ENCODE assay signal across 9 cellular contexts in genomic region chr12:123126294-123127144, GRCh38. TPM values are rescaled to one million over a fixed set of nuclear protein-coding genes. Genes with fewer than 3 reads are reported as not detected.
DNase-seq lines count a peak whose midpoint lies in the region; ATAC-seq, FAIRE-seq and TF ChIP-seq lines count a peak whose summit lies in the region.
"Had no signal": no experiment of that assay in that cellular context is flagged by ENCODE, and none has a peak within 500 bp of the region (broad histone marks: within the 10 kb centered on the region; RNA-seq: fewer than 3 reads in every experiment).

No MANE protein-coding gene starts in this region.

- H3K4me3 ChIP-seq in K562 (no peak overlapping the region), left lung (no peak overlapping the region)

- peak; percentile 8 to 25; a peak in 1 of 4 replicates for TF ChIP-seq RAD21 in K562 (CRISPR knock-in tag; conservative IDR thresholded peaks at IDR 0.05 in 1 of 2, IDR thresholded peaks at IDR 0.05 in 1 of 2)

- H3K9me1 ChIP-seq in K562 (ENCODE audit: control insufficient read depth, insufficient read depth, low read length): no peaks in the 10 kb centered on the region

- peak overlapping the region; percentile 53 for H3K4me2 ChIP-seq in K562 (ENCODE audit: insufficient read depth, low read length)

- H3K9me3 ChIP-seq in K562 (replicated peaks; ENCODE audit: control insufficient read depth, insufficient read depth, low read depth, low read length) (no peaks in the 10 kb centered on the region), left lung (no peaks in the 10 kb centered on the region)

- BruUV-seq in K562 (replicated peaks; lab: Mats Ljungman, UMichigan): no TSS peak

- H2AFZ ChIP-seq in K562 (ENCODE audit: low read depth, low read length): 0 out of 2 replicates have a peak overlapping the region, but pooled peaks have one; percentile 46

- H3K4me1 Mint-ChIP-seq in stimulated activated naive CD8-positive, alpha-beta T cell treated with anti-CD3 and anti-CD28 coated beads, Interleukin-15, Interleukin-2, amounts not matched to agents 100 ng/mL and 50 ng/mL, for 24 hours (ENCODE audit: low read depth): peaks cover 42% of the 10 kb centered on the region
- peaks cover 33% of the 10 kb centered on the region for H3K4me1 Mint-ChIP-seq in activated T-helper 1 cell treated with anti-CD3 and anti-CD28 coated beads, Interleukin-12 subunit alpha, Interleukin-12 subunit beta, Interleukin-2, Interleukin-4 antibody, amounts not matched to agents 30 ng/mL and 10 ng/mL and 1 ng/mL, durations not matched to agents 14 hours and 24 hours and 36 hours (ENCODE audit: low read depth)

- POLR2A ChIA-PET in K562 (lab: Yijun Ruan, JAX) (interaction anchor here (0.6 to 1.4 kb wide), 11 partner anchors 10 to 410 kb away, joined by 3 to 4 read pairs (median 3); no protein-coding TSS in a partner anchor), GM10248 (lab: Yijun Ruan, JAX) (no interaction called here)

- peaks cover 13 to 20% of the 10 kb centered on the region in 2 experiments; a peak in 4 of 5 replicates for H3K4me1 ChIP-seq in K562 (replicated peaks in 1 of 2; ENCODE audit: control insufficient read depth in 2 of 2, insufficient read depth in 2 of 2, low read length in 2 of 2)
- H3K4me1 ChIP-seq in left lung: peaks cover 3 to 4% of the 10 kb centered on the region in 2 donors

- no peak for TF ChIP-seq POLR2A in K562 (conservative IDR thresholded peaks at IDR 0.05)

- FAIRE-seq in K562 (lab: Jason Lieb, UNC): peak; percentile 99

- TF ChIP-seq CTCF in K562 (IDR thresholded peaks at IDR 0.05 in 2 of 3, conservative IDR thresholded peaks at IDR 0.05 in 1 of 3; ENCODE audit: insufficient read depth in 2 of 3, low read depth in 1 of 3, low read length in 3 of 3): peak; percentile 33 to 48 (median 34); a peak in 5 of 6 replicates
- no peak for TF ChIP-seq CTCF in left lung (IDR thresholded peaks at IDR 0.05)
- TF ChIP-seq CTCF in GM10248 (IDR thresholded peaks at IDR 0.05; ENCODE audit: control extremely low read depth, extremely low read depth, low read depth, missing control alignments): no peak

- peaks cover 5% of the 10 kb centered on the region; the same call in 1 of the 2 replicates for H4K20me1 ChIP-seq in K562 (replicated peaks; ENCODE audit: control insufficient read depth, insufficient read depth, low read length)

- H3K27ac ChIP-seq in K562 (ENCODE audit: extremely low read depth, low read depth, low read length) (peak overlapping the region; percentile 63), left lung (peak overlapping the region in 1 of 2 donors; percentile 45)

- no peaks in the 10 kb centered on the region for H3K9me3 Mint-ChIP-seq in stimulated activated naive CD8-positive, alpha-beta T cell treated with anti-CD3 and anti-CD28 coated beads, Interleukin-15, Interleukin-2, amounts not matched to agents 100 ng/mL and 50 ng/mL, for 24 hours
- H3K9me3 Mint-ChIP-seq in activated T-helper 1 cell treated with anti-CD3 and anti-CD28 coated beads, Interleukin-12 subunit alpha, Interleukin-12 subunit beta, Interleukin-2, Interleukin-4 antibody, amounts not matched to agents 30 ng/mL and 10 ng/mL and 1 ng/mL, durations not matched to agents 14 hours and 24 hours and 36 hours: no peaks in the 10 kb centered on the region

- no peak overlapping the region for H3K4me3 Mint-ChIP-seq in stimulated activated naive CD8-positive, alpha-beta T cell treated with anti-CD3 and anti-CD28 coated beads, Interleukin-15, Interleukin-2, amounts not matched to agents 100 ng/mL and 50 ng/mL, for 24 hours
- no peak overlapping the region for H3K4me3 Mint-ChIP-seq in activated T-helper 1 cell treated with anti-CD3 and anti-CD28 coated beads, Interleukin-12 subunit alpha, Interleukin-12 subunit beta, Interleukin-2, Interleukin-4 antibody, amounts not matched to agents 30 ng/mL and 10 ng/mL and 1 ng/mL, durations not matched to agents 14 hours and 24 hours and 36 hours

- no peaks in the 10 kb centered on the region for H3K79me2 ChIP-seq in K562 (ENCODE audit: control insufficient read depth, insufficient read depth, low read length)

- H3K36me3 ChIP-seq in K562 (ENCODE audit: control insufficient read depth, insufficient read depth, low read length): no peaks in the 10 kb centered on the region
- no peaks in the 10 kb centered on the region for H3K36me3 ChIP-seq in left lung

- TF ChIP-seq EP300 in K562 (IDR thresholded peaks at IDR 0.05; ENCODE audit: low read length): peak; percentile 73

- no peak for DNase-seq in stimulated activated naive CD8-positive, alpha-beta T cell treated with anti-CD3 and anti-CD28 coated beads, Interleukin-15, Interleukin-2, amounts not matched to agents 100 U/mL and 50 U/mL, for 24 hours
- peak; percentile 71 to 92 (median 80) for DNase-seq in K562 (ENCODE audit: extremely low read depth in 1 of 4, low spot score in 3 of 4)
- DNase-seq in left lung: peak in 1 of 2 donors; percentile 58
- DNase-seq in GM10248 (ENCODE audit: extremely low spot score): no peak
- DNase-seq in activated T-helper 1 cell treated with anti-CD3 and anti-CD28 coated beads, Interleukin-12 subunit alpha, Interleukin-12 subunit beta, Interleukin-2, Interleukin-4 antibody, amounts not matched to agents 30 ng/mL and 10 ng/mL and 1 ng/mL, durations not matched to agents 14 hours and 24 hours and 36 hours (ENCODE audit: low spot score): no peak
- DNase-seq: DND-41 had no signal

- H3K27ac Mint-ChIP-seq in stimulated activated naive CD8-positive, alpha-beta T cell treated with anti-CD3 and anti-CD28 coated beads, Interleukin-15, Interleukin-2, amounts not matched to agents 100 ng/mL and 50 ng/mL, for 24 hours: peak overlapping the region; percentile 0
- H3K27ac Mint-ChIP-seq in activated T-helper 1 cell treated with anti-CD3 and anti-CD28 coated beads, Interleukin-12 subunit alpha, Interleukin-12 subunit beta, Interleukin-2, Interleukin-4 antibody, amounts not matched to agents 30 ng/mL and 10 ng/mL and 1 ng/mL, durations not matched to agents 14 hours and 24 hours and 36 hours: no peak overlapping the region

- H3K27me3 ChIP-seq in K562 (ENCODE audit: control insufficient read depth in 2 of 2, insufficient read depth in 2 of 2, low read length in 2 of 2) (no peaks in the 10 kb centered on the region), left lung (no peaks in the 10 kb centered on the region)

- no peaks in the 10 kb centered on the region for H3K27me3 Mint-ChIP-seq in stimulated activated naive CD8-positive, alpha-beta T cell treated with anti-CD3 and anti-CD28 coated beads, Interleukin-15, Interleukin-2, amounts not matched to agents 100 ng/mL and 50 ng/mL, for 24 hours
- no peaks in the 10 kb centered on the region for H3K27me3 Mint-ChIP-seq in activated T-helper 1 cell treated with anti-CD3 and anti-CD28 coated beads, Interleukin-12 subunit alpha, Interleukin-12 subunit beta, Interleukin-2, Interleukin-4 antibody, amounts not matched to agents 30 ng/mL and 10 ng/mL and 1 ng/mL, durations not matched to agents 14 hours and 24 hours and 36 hours (ENCODE audit: insufficient read depth)

- CTCF ChIA-PET in K562 (lab: Yijun Ruan, JAX; ENCODE audit: low intra/inter-chr PET ratio): no interaction called here
- CTCF ChIA-PET in GM10248 (lab: Yijun Ruan, JAX): interaction anchor here (1.1 to 1.3 kb wide), 2 partner anchors 10 to 13 kb away, joined by 3 to 5 read pairs; no protein-coding TSS in a partner anchor

- 8% methylated on average over 5 of the region's 5 CpGs for WGBS in K562 (ENCODE audit: insufficient coverage, low coverage, missing lambda C conversion rate)

- in situ Hi-C loops in K562 (cut with MboI): no loop called here

- ATAC-seq in stimulated activated naive CD8-positive, alpha-beta T cell treated with anti-CD3 and anti-CD28 coated beads, Interleukin-15, Interleukin-2, amounts not matched to agents 100 U/mL and 50 U/mL, for 24 hours: no peak
- ATAC-seq in K562: peak; percentile 98
- peak; percentile 84 for ATAC-seq in left lung
- ATAC-seq in HG03354 (IDR thresholded peaks at IDR 0.05; ENCODE audit: poor library complexity, severe bottlenecking, unreplicated experiment): no peak
- no peak for ATAC-seq in HG03175 (IDR thresholded peaks at IDR 0.05; ENCODE audit: unreplicated experiment)

- peak overlapping the region; percentile 26 to 69; a peak in 1 of 4 replicates for H3K9ac ChIP-seq in K562 (ENCODE audit: insufficient read depth in 1 of 2, low read depth in 2 of 2, low read length in 2 of 2)

- intact Hi-C loops in K562 (cut with micrococcal nuclease): no loop called here
- intact Hi-C loops in left lung (cut with DNase I): no loop called here
- intact Hi-C loops in activated T-helper 1 cell treated with anti-CD3 and anti-CD28 coated beads, Interleukin-12 subunit alpha, Interleukin-12 subunit beta, Interleukin-2, Interleukin-4 antibody, amounts not matched to agents 30 ng/mL and 10 ng/mL and 1 ng/mL, durations not matched to agents 14 hours and 24 hours and 36 hours (cut with micrococcal nuclease): no loop called here

- H3K36me3 Mint-ChIP-seq in stimulated activated naive CD8-positive, alpha-beta T cell treated with anti-CD3 and anti-CD28 coated beads, Interleukin-15, Interleukin-2, amounts not matched to agents 100 ng/mL and 50 ng/mL, for 24 hours (ENCODE audit: low read depth): no peaks in the 10 kb centered on the region
- H3K36me3 Mint-ChIP-seq in activated T-helper 1 cell treated with anti-CD3 and anti-CD28 coated beads, Interleukin-12 subunit alpha, Interleukin-12 subunit beta, Interleukin-2, Interleukin-4 antibody, amounts not matched to agents 30 ng/mL and 10 ng/mL and 1 ng/mL, durations not matched to agents 14 hours and 24 hours and 36 hours (ENCODE audit: low read depth): peaks cover 6% of the 10 kb centered on the region

RNA-seq across cellular contexts. Expression of gene PITPNM2, which starts 24.4 kb away (rescaled TPM):
- total RNA-seq in K562 (2011; cell fraction: chromatin; rRNA removed; ENCODE audit: low replicate concordance): 47.2 and 96.1 TPM in 2 replicates
- 35.9 and 38.0 TPM in 2 replicates for total RNA-seq in K562 (2011; cell fraction: nucleolus; rRNA removed)
- 28.2 and 28.5 TPM in 2 replicates for total RNA-seq in K562 (2011; cell fraction: nucleoplasm; rRNA removed)
- total RNA-seq in K562 (2014; rRNA removed) (2.6 and 3.2 TPM in 2 replicates), K562 (2014; rRNA removed; fragmentation: Illumina TruSeq; extraction: Trizol) (1.8 and 2.9 TPM in 2 replicates), K562 (2015; rRNA removed; fragmentation: Illumina TruSeq; extraction: Trizol) (1.3 and 1.4 TPM in 2 replicates), K562 (2021) (10.4 and 10.8 TPM in 2 replicates), left lung (10 to 100 TPM; 22.8 to 30.8 TPM)
- polyA plus RNA-seq in K562 (2011; rRNA removed) (3.6 and 3.8 TPM in 2 replicates), K562 (2014; fragmentation: Illumina TruSeq; extraction: Trizol) (4.0 and 5.0 TPM in 2 replicates), K562 (2014; fragmentation: Nextera tagmentation; extraction: Ambion mirVana) (under 1 TPM; 0.03 to 0.14 TPM), K562 (2014; rRNA removed) (5.1 TPM in 2 replicates)
- polyA plus RNA-seq in K562 (2011; cell fraction: cytosol; rRNA removed): 1.7 and 2.8 TPM in 2 replicates
- polyA plus RNA-seq in K562 (2011; cell fraction: nucleus; rRNA removed): 17.3 and 27.0 TPM in 2 replicates
- polyA plus RNA-seq in K562 (2012): 4.0 and 6.1 TPM in 2 replicates
- polyA minus RNA-seq in K562 (2011; rRNA and poly(A)+ RNA removed): 3.7 and 5.9 TPM in 2 replicates
- polyA minus RNA-seq in K562 (2011; cell fraction: cytosol; rRNA and poly(A)+ RNA removed): 2.4 and 4.4 TPM in 2 replicates
- 11.3 and 13.1 TPM in 2 replicates for polyA minus RNA-seq in K562 (2011; cell fraction: nucleus; rRNA and poly(A)+ RNA removed)
- total RNA-seq in activated T-helper 1 cell treated with anti-CD3 and anti-CD28 coated beads, Interleukin-12 subunit alpha, Interleukin-12 subunit beta, Interleukin-2, Interleukin-4 antibody, amounts not matched to agents 30 ng/mL and 10 ng/mL and 1 ng/mL, durations not matched to agents 14 hours and 24 hours and 36 hours: 22.3 and 25.5 TPM in 2 replicates

Comparison
In these comparisons a context has a peak if more than half of its experiments do, and no peak if none do; other contexts are left out.
1. ATAC-seq: peak in K562 (single experiment) and left lung (single experiment); none in stimulated activated naive CD8-positive, alpha-beta T cell treated with anti-CD3 and anti-CD28 coated beads, Interleukin-15, Interleukin-2, amounts not matched to agents 100 U/mL and 50 U/mL, for 24 hours (single experiment), HG03354 (single experiment) and HG03175 (single experiment).
2. DNase-seq: peak in K562 (4 of 4); none in stimulated activated naive CD8-positive, alpha-beta T cell treated with anti-CD3 and anti-CD28 coated beads, Interleukin-15, Interleukin-2, amounts not matched to agents 100 U/mL and 50 U/mL, for 24 hours (single experiment), GM10248 (single experiment) and activated T-helper 1 cell treated with anti-CD3 and anti-CD28 coated beads, Interleukin-12 subunit alpha, Interleukin-12 subunit beta, Interleukin-2, Interleukin-4 antibody, amounts not matched to agents 30 ng/mL and 10 ng/mL and 1 ng/mL, durations not matched to agents 14 hours and 24 hours and 36 hours (single experiment).
3. CTCF ChIP-seq: peak in K562 (3 of 3); none in left lung (0 of 2) and GM10248 (single experiment).